ENCODE assay signal across 8 cellular contexts in genomic region chr12:6927379-6927991, GRCh38. TPM values are rescaled to one million over a fixed set of nuclear protein-coding genes. Genes with fewer than 3 reads are reported as not detected.
DNase-seq lines count a peak whose midpoint lies in the region; ATAC-seq, FAIRE-seq and TF ChIP-seq lines count a peak whose summit lies in the region.

A gene with protein sequence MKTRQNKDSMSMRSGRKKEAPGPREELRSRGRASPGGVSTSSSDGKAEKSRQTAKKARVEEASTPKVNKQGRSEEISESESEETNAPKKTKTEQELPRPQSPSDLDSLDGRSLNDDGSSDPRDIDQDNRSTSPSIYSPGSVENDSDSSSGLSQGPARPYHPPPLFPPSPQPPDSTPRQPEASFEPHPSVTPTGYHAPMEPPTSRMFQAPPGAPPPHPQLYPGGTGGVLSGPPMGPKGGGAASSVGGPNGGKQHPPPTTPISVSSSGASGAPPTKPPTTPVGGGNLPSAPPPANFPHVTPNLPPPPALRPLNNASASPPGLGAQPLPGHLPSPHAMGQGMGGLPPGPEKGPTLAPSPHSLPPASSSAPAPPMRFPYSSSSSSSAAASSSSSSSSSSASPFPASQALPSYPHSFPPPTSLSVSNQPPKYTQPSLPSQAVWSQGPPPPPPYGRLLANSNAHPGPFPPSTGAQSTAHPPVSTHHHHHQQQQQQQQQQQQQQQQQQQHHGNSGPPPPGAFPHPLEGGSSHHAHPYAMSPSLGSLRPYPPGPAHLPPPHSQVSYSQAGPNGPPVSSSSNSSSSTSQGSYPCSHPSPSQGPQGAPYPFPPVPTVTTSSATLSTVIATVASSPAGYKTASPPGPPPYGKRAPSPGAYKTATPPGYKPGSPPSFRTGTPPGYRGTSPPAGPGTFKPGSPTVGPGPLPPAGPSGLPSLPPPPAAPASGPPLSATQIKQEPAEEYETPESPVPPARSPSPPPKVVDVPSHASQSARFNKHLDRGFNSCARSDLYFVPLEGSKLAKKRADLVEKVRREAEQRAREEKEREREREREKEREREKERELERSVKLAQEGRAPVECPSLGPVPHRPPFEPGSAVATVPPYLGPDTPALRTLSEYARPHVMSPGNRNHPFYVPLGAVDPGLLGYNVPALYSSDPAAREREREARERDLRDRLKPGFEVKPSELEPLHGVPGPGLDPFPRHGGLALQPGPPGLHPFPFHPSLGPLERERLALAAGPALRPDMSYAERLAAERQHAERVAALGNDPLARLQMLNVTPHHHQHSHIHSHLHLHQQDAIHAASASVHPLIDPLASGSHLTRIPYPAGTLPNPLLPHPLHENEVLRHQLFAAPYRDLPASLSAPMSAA (N-terminal part only) (plus strand): TSS chr12:6927959. CDS start chr12:6934002, 6,043 bp downstream.

- DNase-seq in AG08395 (ENCODE audit: low spot score), result peak; percentile 71
- DNase-seq in GM12892 (ENCODE audit: insufficient read length), result peak; percentile 73
- DNase-seq in NCI-H526 (lab: John Stamatoyannopoulos, UW), result peak; percentile 52 to 82
- peak; percentile 56 for DNase-seq in activated naive CD4-positive, alpha-beta T cell treated with Interleukin-2 at 50 U/mL for 16 hours
- peak; percentile 79 to 92 for DNase-seq in foreskin fibroblast
- DNase-seq in naive thymus-derived CD8-positive, alpha-beta T cell, result peak in 5 of 10 donors; percentile 37 to 47 (median 43)

- H3K27ac ChIP-seq in urinary bladder (ENCODE audit: low read depth), result peak within 1 kb of the TSS; percentile 86

- no peak for TF ChIP-seq CTCF in foreskin fibroblast (IDR thresholded peaks at IDR 0.05; ENCODE audit: low read depth, low read length)

- H3K9me3 Mint-ChIP-seq in naive thymus-derived CD8-positive, alpha-beta T cell, result no peaks in the 10 kb centered on the region

- no peaks in the 10 kb centered on the region for H3K36me3 ChIP-seq in urinary bladder (ENCODE audit: insufficient read depth)

- H3K4me1 ChIP-seq in urinary bladder (ENCODE audit: insufficient read depth), result no peaks in the 10 kb centered on the region

- H3K27ac Mint-ChIP-seq in naive thymus-derived CD8-positive, alpha-beta T cell, result peak within 1 kb of the TSS; percentile 91 to 96 (median 92)

- WGBS in urinary bladder, result under 1% methylated on average over 60 of the region's 60 CpGs

- H3K4me3 ChIP-seq in foreskin fibroblast (ENCODE audit: low read depth in 1 of 2, low read length in 2 of 2) (peak within 1 kb of the TSS; percentile 80 to 96), urinary bladder (ENCODE audit: low read depth, low read length) (peak within 1 kb of the TSS; percentile 98)

- peak; percentile 18 to 26 for ATAC-seq in naive thymus-derived CD8-positive, alpha-beta T cell
- ATAC-seq in GM21360 (IDR thresholded peaks at IDR 0.05; ENCODE audit: unreplicated experiment), result no peak

- peaks cover 35 to 60% (median 50%) of the 10 kb centered on the region in 4 donors for H3K4me1 Mint-ChIP-seq in naive thymus-derived CD8-positive, alpha-beta T cell

- H3K4me3 Mint-ChIP-seq in naive thymus-derived CD8-positive, alpha-beta T cell, result peak within 1 kb of the TSS; percentile 82 to 94 (median 90)

- no peaks in the 10 kb centered on the region for H3K27me3 Mint-ChIP-seq in naive thymus-derived CD8-positive, alpha-beta T cell

- POLR2A ChIA-PET in naive thymus-derived CD8-positive, alpha-beta T cell (lab: Charles Lee), result interaction anchor here (0.6 to 7.8 kb wide), 16 partner anchors 9 to 181 kb away, joined by 3 to 82 read pairs (median 7); partner anchors contain the start of genes C12orf57, LPCAT3, PTPN6 and RNU7-1

- peak; percentile 41; the same call in 1 of the 2 replicates for TF ChIP-seq POLR2A in GM12892 (IDR thresholded peaks at IDR 0.05; ENCODE audit: low read depth, low read length)

- peaks cover 0 to 11% (median 0%) of the 10 kb centered on the region in 3 donors for H3K36me3 Mint-ChIP-seq in naive thymus-derived CD8-positive, alpha-beta T cell

- no peak for FAIRE-seq in GM12892 (lab: Jason Lieb, UNC)

RNA-seq across cellular contexts. Expression of the gene that starts here (rescaled TPM):
- 11.0 TPM for polyA plus RNA-seq in GM12892 (2012; ENCODE audit: missing spikeins)
- total RNA-seq in naive thymus-derived CD8-positive, alpha-beta T cell, result 10 to 100 TPM; 25.7 to 30.3 TPM
- polyA plus RNA-seq in naive thymus-derived CD8-positive, alpha-beta T cell, result 1 to 10 TPM in 2 of 3 donors, under 1 TPM in 1; 0.35 to 1.4 (median 1.1) TPM
- 18.2 TPM for total RNA-seq in urinary bladder
- polyA plus RNA-seq in urinary bladder, result 151 TPM

Comparison
In these comparisons a context has a peak if more than half of its experiments do, and no peak if none do; other contexts are left out.
1. RNA of the gene that starts here (polyA plus RNA-seq): 151 TPM in urinary bladder (single experiment); 0.35 to 1.4 TPM in naive thymus-derived CD8-positive, alpha-beta T cell; every median in the first group is over 10 times any median in the second.